In genomic region chr4:36241771-36242170, GRCh38 we compare ENCODE assay signal across 8 cellular contexts. TPM values are rescaled to one million over a fixed set of nuclear protein-coding genes. Genes with fewer than 3 reads are reported as not detected.
DNase-seq lines count a peak whose midpoint lies in the region; ATAC-seq and TF ChIP-seq lines count a peak whose summit lies in the region.

No MANE protein-coding gene starts in this region.

- no peaks in the 10 kb centered on the region for H3K9me3 ChIP-seq in OCI-LY1 (ENCODE audit: low read length)

- H3K27me3 Mint-ChIP-seq in osteocyte (ENCODE audit: unreplicated experiment): peaks cover 2% of the 10 kb centered on the region

- peak; percentile 73 for DNase-seq in H4 (ENCODE audit: low spot score)
- DNase-seq in globus pallidus (ENCODE audit: low spot score): peak; percentile 77
- DNase-seq in stimulated activated CD4-positive, alpha-beta T cell treated with anti-CD3 and anti-CD28 coated beads, Interleukin-4, amount 100 ng/mL, for 4 hours: no peak
- DNase-seq in osteocyte (ENCODE audit: extremely low spot score, unreplicated experiment): no peak
- no peak for DNase-seq in NCI-H446 treated with DMSO at 0.1 percent for 48 hours (lab: John Stamatoyannopoulos, UW)
- DNase-seq in DMS79 (lab: John Stamatoyannopoulos, UW): no peak

- H2AFZ ChIP-seq in OCI-LY1 (ENCODE audit: low read length): no peak overlapping the region

- H3K36me3 ChIP-seq in OCI-LY1 (ENCODE audit: insufficient read depth, low read length): peaks cover 52% of the 10 kb centered on the region

- H3K27ac ChIP-seq in OCI-LY1 (ENCODE audit: low read depth, low read length, poor library complexity, severe bottlenecking): peak overlapping the region; percentile 80

- no peaks in the 10 kb centered on the region for H3K27me3 ChIP-seq in OCI-LY1 (ENCODE audit: insufficient read depth, low read length)

- no peaks in the 10 kb centered on the region for H4K20me1 ChIP-seq in OCI-LY1 (ENCODE audit: insufficient read depth, low read length)

- H3K4me1 Mint-ChIP-seq in osteocyte (ENCODE audit: unreplicated experiment): peaks cover 15% of the 10 kb centered on the region

- no peaks in the 10 kb centered on the region for H3K9me2 ChIP-seq in OCI-LY1 (ENCODE audit: low read depth, low read length)

- H3F3A ChIP-seq in OCI-LY1 (ENCODE audit: insufficient read depth, low read length): peaks cover 5% of the 10 kb centered on the region; the same call in 1 of the 2 replicates

- TF ChIP-seq CTCF in OCI-LY1 (IDR thresholded peaks at IDR 0.05; ENCODE audit: low read length) (no peak), osteocyte (IDR thresholded peaks at IDR 0.05) (no peak)

- H3K4me2 ChIP-seq in OCI-LY1 (ENCODE audit: low read length): peak overlapping the region; percentile 87

- no peaks in the 10 kb centered on the region for H3K36me3 Mint-ChIP-seq in osteocyte (ENCODE audit: unreplicated experiment)

- peak; percentile 43 for ATAC-seq in GM18858 (IDR thresholded peaks at IDR 0.05; ENCODE audit: unreplicated experiment)

- no peak overlapping the region for H3K4me3 Mint-ChIP-seq in osteocyte (ENCODE audit: unreplicated experiment)

- H3K79me2 ChIP-seq in OCI-LY1 (ENCODE audit: insufficient read depth, low read length): peaks cover 72% of the 10 kb centered on the region

- no peaks in the 10 kb centered on the region for H3K9me3 Mint-ChIP-seq in osteocyte (ENCODE audit: unreplicated experiment)

- H3K4me1 ChIP-seq in OCI-LY1 (ENCODE audit: insufficient read depth, low read length, severe bottlenecking): peaks cover 47% of the 10 kb centered on the region

- H3K4me3 ChIP-seq in OCI-LY1 (ENCODE audit: low read depth, low read length, poor library complexity, severe bottlenecking): peak overlapping the region; percentile 74

- H3K9ac ChIP-seq in OCI-LY1 (ENCODE audit: low read length): peak overlapping the region; percentile 87

- H3K27ac Mint-ChIP-seq in osteocyte (ENCODE audit: unreplicated experiment): no peak overlapping the region

RNA-seq across cellular contexts. Expression of gene ARAP2, which starts 2.5 kb away (rescaled TPM):
- total RNA-seq in H4 (2014; rRNA removed; shearing (Covaris generic)): 7.3 and 18.8 TPM in 2 replicates
- total RNA-seq in osteocyte: 1.0 and 2.4 TPM in 2 replicates

RNA-seq across cellular contexts. Expression of gene DTHD1, which starts 39.6 kb away (rescaled TPM):
- total RNA-seq in H4 (2014; rRNA removed; shearing (Covaris generic)): not detected in 2 replicates
- total RNA-seq in osteocyte: not detected in 2 replicates

Comparison
In these comparisons a context has a peak if more than half of its experiments do, and no peak if none do; other contexts are left out.
1. DNase-seq: peak in H4 (single experiment) and globus pallidus (single experiment); none in stimulated activated CD4-positive, alpha-beta T cell treated with anti-CD3 and anti-CD28 coated beads, Interleukin-4, amount 100 ng/mL, for 4 hours (0 of 2), osteocyte (single experiment), NCI-H446 treated with DMSO at 0.1 percent for 48 hours (single experiment) and DMS79 (single experiment).